Comparison of ENCODE assay signal across 18 cellular contexts in genomic region chr9:89731262-89731980, GRCh38.
DNase-seq lines count a peak whose midpoint lies in the region; ATAC-seq lines count a peak whose summit lies in the region.
"Had no signal": no experiment of that assay in that cellular context is flagged by ENCODE, and none has a peak within 500 bp of the region (broad histone marks: within the 10 kb centered on the region; RNA-seq: fewer than 3 reads in every experiment).

No MANE protein-coding gene starts in this region.

- no peaks in the 10 kb centered on the region for H3K36me3 Mint-ChIP-seq in activated naive CD4-positive, alpha-beta T cell treated with anti-CD3 and anti-CD28 coated beads for 36 hours (ENCODE audit: low read depth)

- no peaks in the 10 kb centered on the region for H3K27me3 Mint-ChIP-seq in activated naive CD4-positive, alpha-beta T cell treated with anti-CD3 and anti-CD28 coated beads for 36 hours (ENCODE audit: low read depth)

- peak; percentile 4 for DNase-seq in activated naive CD4-positive, alpha-beta T cell treated with Interleukin-2 at 50 U/mL for 16 hours
- DNase-seq in activated naive CD4-positive, alpha-beta T cell treated with anti-CD3 and anti-CD28 coated beads for 36 hours = no peak
- DNase-seq in DMS53 treated with DMSO at 0.1 percent for 48 hours (lab: John Stamatoyannopoulos, UW; ENCODE audit: unreplicated experiment) (peak; percentile 35), left ventricle myocardium superior (no peak), posterior vena cava (ENCODE audit: low spot score) (peak; percentile 57), EL (no peak), dermis blood vessel endothelial cell (no peak)
- DNase-seq in effector CD4-positive, alpha-beta T cell = no peak
- DNase-seq: activated effector memory CD4-positive, alpha-beta T cell treated with Interleukin-2 at 50 U/mL for 16 hours; Caco-2; cerebellar nuclear complex; GF-D8; GM23248; hippocampal formation; NCI-H1105; occipital lobe; stimulated activated CD4-positive, alpha-beta T cell treated with anti-CD3 and anti-CD28 coated beads, Interleukin-2, amount 100 ng/mL, for 48 hours; SW 1271 had no signal

- no peak overlapping the region for H3K4me3 Mint-ChIP-seq in activated naive CD4-positive, alpha-beta T cell treated with anti-CD3 and anti-CD28 coated beads for 36 hours

- no peak overlapping the region for H3K27ac Mint-ChIP-seq in activated naive CD4-positive, alpha-beta T cell treated with anti-CD3 and anti-CD28 coated beads for 36 hours

- no peaks in the 10 kb centered on the region for H3K9me3 Mint-ChIP-seq in activated naive CD4-positive, alpha-beta T cell treated with anti-CD3 and anti-CD28 coated beads for 36 hours

- ATAC-seq in left ventricle myocardium superior = peak; percentile 5

- intact Hi-C loops in activated naive CD4-positive, alpha-beta T cell treated with anti-CD3 and anti-CD28 coated beads for 36 hours (cut with micrococcal nuclease) = no loop called here
- intact Hi-C loops in left ventricle myocardium superior (cut with micrococcal nuclease) = no loop called here
- intact Hi-C loops in posterior vena cava (cut with DNase I) = no loop called here

- CTCF ChIA-PET in activated naive CD4-positive, alpha-beta T cell treated with anti-CD3 and anti-CD28 coated beads for 36 hours (lab: Charles Lee) = interaction anchor here (0.7 to 1.7 kb wide), 2 partner anchors 11 to 128 kb away, joined by 4 to 6 read pairs; no protein-coding TSS in a partner anchor

- no peaks in the 10 kb centered on the region for H3K4me1 Mint-ChIP-seq in activated naive CD4-positive, alpha-beta T cell treated with anti-CD3 and anti-CD28 coated beads for 36 hours (ENCODE audit: low read depth)

Comparison
In these comparisons a context has a peak if more than half of its experiments do, and no peak if none do; other contexts are left out.
1. DNase-seq: peak in activated naive CD4-positive, alpha-beta T cell treated with Interleukin-2 at 50 U/mL for 16 hours (single experiment), DMS53 treated with DMSO at 0.1 percent for 48 hours (single experiment) and posterior vena cava (single experiment); none in activated naive CD4-positive, alpha-beta T cell treated with anti-CD3 and anti-CD28 coated beads for 36 hours (single experiment), left ventricle myocardium superior (single experiment), effector CD4-positive, alpha-beta T cell (single experiment), EL (single experiment) and dermis blood vessel endothelial cell (single experiment).